ENCODE assay signal across 1 cellular context in the genomic region with DNA sequence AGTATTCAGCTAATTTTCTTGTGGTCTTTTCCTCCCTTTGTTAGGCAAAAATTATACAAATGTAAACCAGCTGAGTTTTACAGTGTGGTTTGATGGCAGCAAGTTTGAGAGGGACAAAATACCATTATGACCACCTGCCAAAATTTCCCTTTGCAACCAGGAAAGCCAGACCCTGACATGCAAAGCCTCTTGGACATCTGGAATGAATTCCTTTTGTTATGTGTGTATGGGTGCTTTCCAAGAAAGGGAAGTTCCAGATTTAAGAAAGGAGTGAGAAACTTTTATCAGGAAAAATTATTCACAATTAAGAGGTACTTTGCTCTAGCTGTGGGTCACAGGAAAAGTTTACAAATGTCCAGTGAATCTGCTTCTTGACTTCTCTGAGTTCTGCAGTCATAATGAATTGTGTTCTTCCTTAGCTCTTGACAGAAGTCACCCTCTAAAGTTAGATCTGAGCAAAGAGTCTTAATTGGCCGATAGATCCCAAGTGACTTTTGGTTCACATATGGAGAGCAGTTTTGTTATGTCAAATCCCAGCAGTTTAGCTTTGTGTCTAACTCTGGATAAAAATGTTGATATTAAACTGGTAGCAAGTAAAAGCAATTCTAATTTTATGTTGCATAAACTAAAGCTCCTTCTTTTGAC.
TF ChIP-seq lines count a peak whose summit lies in the region.

No MANE protein-coding gene starts in this region.

TF ChIP-seq in H1, 55 proteins besides CTCF, POLR2A, EP300 and RAD21 (continued from another document):
- TF ChIP-seq, protein P1, sequence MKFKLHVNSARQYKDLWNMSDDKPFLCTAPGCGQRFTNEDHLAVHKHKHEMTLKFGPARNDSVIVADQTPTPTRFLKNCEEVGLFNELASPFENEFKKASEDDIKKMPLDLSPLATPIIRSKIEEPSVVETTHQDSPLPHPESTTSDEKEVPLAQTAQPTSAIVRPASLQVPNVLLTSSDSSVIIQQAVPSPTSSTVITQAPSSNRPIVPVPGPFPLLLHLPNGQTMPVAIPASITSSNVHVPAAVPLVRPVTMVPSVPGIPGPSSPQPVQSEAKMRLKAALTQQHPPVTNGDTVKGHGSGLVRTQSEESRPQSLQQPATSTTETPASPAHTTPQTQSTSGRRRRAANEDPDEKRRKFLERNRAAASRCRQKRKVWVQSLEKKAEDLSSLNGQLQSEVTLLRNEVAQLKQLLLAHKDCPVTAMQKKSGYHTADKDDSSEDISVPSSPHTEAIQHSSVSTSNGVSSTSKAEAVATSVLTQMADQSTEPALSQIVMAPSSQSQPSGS (IDR thresholded peaks at IDR 0.05; ENCODE audit: low read length) = no peak
- TF ChIP-seq TAF7 (optimal IDR thresholded peaks at IDR 0.05; ENCODE audit: borderline replicate concordance, low read depth, low read length) (no peak), RBBP5 (IDR thresholded peaks at IDR 0.05; ENCODE audit: borderline replicate concordance, low read depth, low read length) (no peak), SP2 (IDR thresholded peaks at IDR 0.05; ENCODE audit: low read length) (no peak), NANOG (IDR thresholded peaks at IDR 0.05; ENCODE audit: insufficient read depth, low read depth, low read length, poor library complexity, severe bottlenecking) (no peak), CHD2 (IDR thresholded peaks at IDR 0.05; ENCODE audit: low read length) (no peak), BACH1 (IDR thresholded peaks at IDR 0.05; ENCODE audit: low read length) (no peak), GTF2F1 (IDR thresholded peaks at IDR 0.05; ENCODE audit: borderline replicate concordance, low read depth, low read length) (no peak), KDM5A (IDR thresholded peaks at IDR 0.05; ENCODE audit: low read length) (no peak), RXRA (IDR thresholded peaks at IDR 0.05; ENCODE audit: insufficient read depth, low read depth, low read length) (no peak), HDAC2 (IDR thresholded peaks at IDR 0.05; ENCODE audit: borderline replicate concordance in 1 of 2, low read depth in 2 of 2, low read length in 2 of 2) (no peak), CHD1 (IDR thresholded peaks at IDR 0.05; ENCODE audit: low read depth, low read length) (no peak)
- TF ChIP-seq, protein P2, sequence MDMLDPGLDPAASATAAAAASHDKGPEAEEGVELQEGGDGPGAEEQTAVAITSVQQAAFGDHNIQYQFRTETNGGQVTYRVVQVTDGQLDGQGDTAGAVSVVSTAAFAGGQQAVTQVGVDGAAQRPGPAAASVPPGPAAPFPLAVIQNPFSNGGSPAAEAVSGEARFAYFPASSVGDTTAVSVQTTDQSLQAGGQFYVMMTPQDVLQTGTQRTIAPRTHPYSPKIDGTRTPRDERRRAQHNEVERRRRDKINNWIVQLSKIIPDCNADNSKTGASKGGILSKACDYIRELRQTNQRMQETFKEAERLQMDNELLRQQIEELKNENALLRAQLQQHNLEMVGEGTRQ (IDR thresholded peaks at IDR 0.05; ENCODE audit: low read length) = no peak
